In the genomic region with DNA sequence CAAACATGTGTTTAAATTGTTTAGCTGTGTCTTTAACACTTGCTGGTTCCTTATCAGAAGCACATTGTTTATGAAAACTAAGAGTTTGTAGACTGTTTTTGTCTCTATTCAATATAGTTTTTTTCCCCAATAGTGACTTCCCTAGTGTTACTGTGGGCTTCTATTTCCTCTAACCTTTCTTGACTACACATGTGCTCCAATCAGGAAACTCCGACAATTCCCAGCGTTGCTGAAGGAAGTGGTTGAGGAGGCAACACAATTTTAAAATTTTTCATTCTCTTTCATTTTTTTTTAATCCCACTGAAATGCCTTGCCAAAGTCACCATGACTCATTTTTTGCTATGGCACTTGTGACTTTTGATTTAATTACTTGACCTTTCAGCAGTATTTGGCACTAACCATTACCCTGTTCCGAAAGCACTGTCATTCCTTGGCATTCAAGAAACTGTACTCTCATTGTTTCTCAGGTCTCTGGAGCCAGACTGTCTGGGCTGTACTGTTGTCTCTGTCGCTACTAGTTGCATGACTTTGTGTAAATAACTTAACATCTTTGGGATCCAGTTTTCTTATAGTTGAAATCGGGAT, we compare ENCODE assay signal across 18 cellular contexts.
A peak's percentile ranks its signal among the peaks of the same experiment; 100 is the strongest.
DNase-seq lines count a peak whose midpoint lies in the region; ATAC-seq and TF ChIP-seq lines count a peak whose summit lies in the region.
"Had no signal": no experiment of that assay in that cellular context is flagged by ENCODE, and none has a peak within 500 bp of the region (broad histone marks: within the 10 kb centered on the region; RNA-seq: fewer than 3 reads in every experiment).

No MANE protein-coding gene starts in this region.

- no peaks in the 10 kb centered on the region for H3K79me2 ChIP-seq in mesendoderm (ENCODE audit: control insufficient read depth, insufficient read depth, low read length)
- H3K79me2 ChIP-seq: hepatocyte had no signal

- no peak for TF ChIP-seq POLR2A in gastroesophageal sphincter (IDR thresholded peaks at IDR 0.05)

- peak; percentile 34 to 71 for ATAC-seq in left cardiac atrium
- no peak for ATAC-seq in Right ventricle myocardium superior (ENCODE audit: poor library complexity)
- ATAC-seq in gastroesophageal sphincter, result peak; percentile 74
- no peak for ATAC-seq in natural killer cell treated with Interleukin-12 subunit alpha and Interleukin-12 subunit beta and Interleukin-15 and Interleukin-18, amount 100 ng/mL, for 72 hours
- ATAC-seq: WTC11 had no signal

- H3K4me1 Mint-ChIP-seq in natural killer cell treated with Interleukin-12 subunit alpha and Interleukin-12 subunit beta and Interleukin-15 and Interleukin-18, amount 100 ng/mL, for 72 hours (ENCODE audit: low read depth in 2 of 2), result no peaks in the 10 kb centered on the region
- H3K4me1 Mint-ChIP-seq: central memory CD8-positive, alpha-beta T cell; nephron; WTC11 had no signal

- H3K27ac ChIP-seq in gastroesophageal sphincter (no peak overlapping the region), mesendoderm (ENCODE audit: low read depth, low read length) (no peak overlapping the region), colonic mucosa (no peak overlapping the region)
- H3K27ac ChIP-seq: hepatocyte, upper lobe of left lung had no signal

- no peak overlapping the region for H3K27ac Mint-ChIP-seq in natural killer cell treated with Interleukin-12 subunit alpha and Interleukin-12 subunit beta and Interleukin-15 and Interleukin-18, amount 100 ng/mL, for 72 hours
- H3K27ac Mint-ChIP-seq: activated naive CD4-positive, alpha-beta T cell treated with anti-CD3 and anti-CD28 coated beads for 36 hours; nephron; WTC11 had no signal

- no peaks in the 10 kb centered on the region for H3K36me3 ChIP-seq in adipocyte (ENCODE audit: control insufficient read depth, insufficient read depth, low read length, severe bottlenecking)
- no peaks in the 10 kb centered on the region for H3K36me3 ChIP-seq in gastroesophageal sphincter
- no peaks in the 10 kb centered on the region for H3K36me3 ChIP-seq in mesendoderm (ENCODE audit: control insufficient read depth, insufficient read depth, low read length)
- no peaks in the 10 kb centered on the region for H3K36me3 ChIP-seq in colonic mucosa
- H3K36me3 ChIP-seq: upper lobe of left lung had no signal

- no peak overlapping the region for H4K5ac ChIP-seq in mesendoderm (ENCODE audit: low read length)

- H3K4ac ChIP-seq in mesendoderm (ENCODE audit: low read depth, low read length), result no peak overlapping the region

- 55 to 58% methylated on average over 5 of the region's 5 CpGs for WGBS in gastroesophageal sphincter (ENCODE audit: low coverage in 1 of 2), 2 donors
- WGBS in mesendoderm (ENCODE audit: extremely low coverage, insufficient coverage, low lambda C conversion rate), result no CpG with 5 or more reads among the region's 5 CpGs

- H3K4me2 ChIP-seq in mesendoderm (ENCODE audit: low read length), result no peak overlapping the region
- H3K4me2 ChIP-seq: hepatocyte had no signal

- no peak overlapping the region for H3K4me3 Mint-ChIP-seq in natural killer cell treated with Interleukin-12 subunit alpha and Interleukin-12 subunit beta and Interleukin-15 and Interleukin-18, amount 100 ng/mL, for 72 hours
- H3K4me3 Mint-ChIP-seq: activated naive CD4-positive, alpha-beta T cell treated with anti-CD3 and anti-CD28 coated beads for 36 hours; central memory CD8-positive, alpha-beta T cell; nephron; WTC11 had no signal

- H3K79me1 ChIP-seq in mesendoderm (ENCODE audit: low read length), result no peaks in the 10 kb centered on the region

- H2BK5ac ChIP-seq in mesendoderm (ENCODE audit: low read length), result no peak overlapping the region

- H2AK5ac ChIP-seq in mesendoderm (ENCODE audit: low read length), result no peak overlapping the region

- H3K18ac ChIP-seq in mesendoderm (ENCODE audit: low read length), result no peak overlapping the region

- no peaks in the 10 kb centered on the region for H3K27me3 Mint-ChIP-seq in natural killer cell treated with Interleukin-12 subunit alpha and Interleukin-12 subunit beta and Interleukin-15 and Interleukin-18, amount 100 ng/mL, for 72 hours
- H3K27me3 Mint-ChIP-seq: central memory CD8-positive, alpha-beta T cell had no signal

- H3K36me3 Mint-ChIP-seq in natural killer cell treated with Interleukin-12 subunit alpha and Interleukin-12 subunit beta and Interleukin-15 and Interleukin-18, amount 100 ng/mL, for 72 hours, result no peaks in the 10 kb centered on the region
- H3K36me3 Mint-ChIP-seq: WTC11 had no signal

- no peak for DNase-seq in left cardiac atrium
- DNase-seq in Right ventricle myocardium superior, result no peak
- peak; percentile 9 for DNase-seq in adipocyte (ENCODE audit: low read depth)
- DNase-seq in C1 segment of cervical spinal cord (lab: John Stamatoyannopoulos, UW), result no peak
- DNase-seq in natural killer cell treated with Interleukin-12 subunit alpha and Interleukin-12 subunit beta and Interleukin-15 and Interleukin-18, amount 100 ng/mL, for 72 hours (ENCODE audit: low spot score), result no peak
- DNase-seq in mesendoderm, result no peak
- no peak for DNase-seq in colonic mucosa
- DNase-seq: ACHN; activated naive CD4-positive, alpha-beta T cell treated with anti-CD3 and anti-CD28 coated beads for 36 hours; NCI-H1436; retina; stimulated activated CD4-positive, alpha-beta T cell treated with anti-CD3 and anti-CD28 coated beads, Interleukin-4, amount 100 ng/mL, for 1 hour; upper lobe of left lung had no signal

- intact Hi-C loops in left cardiac atrium (cut with DNase I), result no loop called here
- intact Hi-C loops in Right ventricle myocardium superior (cut with DNase I), result no loop called here
- intact Hi-C loops in colonic mucosa (cut with DNase I), result no loop called here

- no peak overlapping the region for H3K56ac ChIP-seq in mesendoderm (ENCODE audit: low read length)

- H4K8ac ChIP-seq in mesendoderm (ENCODE audit: low read depth, low read length), result no peak overlapping the region

- H3K4me3 ChIP-seq in adipocyte (ENCODE audit: low read length) (no peak overlapping the region), gastroesophageal sphincter (no peak overlapping the region), mesendoderm (ENCODE audit: low read length) (no peak overlapping the region), colonic mucosa (no peak overlapping the region)
- H3K4me3 ChIP-seq: hepatocyte, upper lobe of left lung had no signal

- TF ChIP-seq EP300 in gastroesophageal sphincter (IDR thresholded peaks at IDR 0.05), result no peak

- H3K27me3 ChIP-seq in adipocyte (replicated peaks; ENCODE audit: control insufficient read depth, insufficient read depth, low read length), result no peaks in the 10 kb centered on the region
- no peaks in the 10 kb centered on the region for H3K27me3 ChIP-seq in gastroesophageal sphincter
- H3K27me3 ChIP-seq in mesendoderm (ENCODE audit: insufficient read depth, low read length, poor library complexity), result no peaks in the 10 kb centered on the region
- H3K27me3 ChIP-seq in colonic mucosa, result no peaks in the 10 kb centered on the region
- H3K27me3 ChIP-seq: hepatocyte, upper lobe of left lung had no signal

- no peak for TF ChIP-seq CTCF in gastroesophageal sphincter (IDR thresholded peaks at IDR 0.05)
- TF ChIP-seq CTCF in colonic mucosa (IDR thresholded peaks at IDR 0.05), result no peak

- H2BK15ac ChIP-seq in mesendoderm (replicated peaks; ENCODE audit: low read depth), result no peak overlapping the region

- H3K9ac ChIP-seq in adipocyte (ENCODE audit: low read length) (no peak overlapping the region), mesendoderm (ENCODE audit: low read length) (no peak overlapping the region), colonic mucosa (ENCODE audit: low read depth in 2 of 2, low read length in 2 of 2) (no peak overlapping the region)

- H3K9me3 Mint-ChIP-seq in natural killer cell treated with Interleukin-12 subunit alpha and Interleukin-12 subunit beta and Interleukin-15 and Interleukin-18, amount 100 ng/mL, for 72 hours, result no peaks in the 10 kb centered on the region
- H3K9me3 Mint-ChIP-seq: central memory CD8-positive, alpha-beta T cell; WTC11 had no signal

- peaks cover 3% of the 10 kb centered on the region for H3K9me3 ChIP-seq in adipocyte (ENCODE audit: control insufficient read depth, low read length)
- peaks cover 0 to 6% (median 0%) of the 10 kb centered on the region in 3 donors for H3K9me3 ChIP-seq in gastroesophageal sphincter
- no peaks in the 10 kb centered on the region for H3K9me3 ChIP-seq in colonic mucosa
- H3K9me3 ChIP-seq: upper lobe of left lung had no signal

- H3K4me1 ChIP-seq in adipocyte (ENCODE audit: control insufficient read depth, insufficient read depth, low read length) (peaks cover 27% of the 10 kb centered on the region), gastroesophageal sphincter (no peaks in the 10 kb centered on the region), mesendoderm (ENCODE audit: control insufficient read depth, low read depth, low read length) (no peaks in the 10 kb centered on the region), colonic mucosa (no peaks in the 10 kb centered on the region)
- H3K4me1 ChIP-seq: upper lobe of left lung had no signal

- no peak overlapping the region for H3K23ac ChIP-seq in mesendoderm (ENCODE audit: low read length)

- no peak overlapping the region for H2BK120ac ChIP-seq in mesendoderm (ENCODE audit: low read depth, low read length)

Comparison
In these comparisons a context has a peak if more than half of its experiments do, and no peak if none do; other contexts are left out.
1. ATAC-seq: peak in left cardiac atrium (2 of 2) and gastroesophageal sphincter (single experiment); none in Right ventricle myocardium superior (single experiment) and natural killer cell treated with Interleukin-12 subunit alpha and Interleukin-12 subunit beta and Interleukin-15 and Interleukin-18, amount 100 ng/mL, for 72 hours (0 of 2).